In the genomic region with DNA sequence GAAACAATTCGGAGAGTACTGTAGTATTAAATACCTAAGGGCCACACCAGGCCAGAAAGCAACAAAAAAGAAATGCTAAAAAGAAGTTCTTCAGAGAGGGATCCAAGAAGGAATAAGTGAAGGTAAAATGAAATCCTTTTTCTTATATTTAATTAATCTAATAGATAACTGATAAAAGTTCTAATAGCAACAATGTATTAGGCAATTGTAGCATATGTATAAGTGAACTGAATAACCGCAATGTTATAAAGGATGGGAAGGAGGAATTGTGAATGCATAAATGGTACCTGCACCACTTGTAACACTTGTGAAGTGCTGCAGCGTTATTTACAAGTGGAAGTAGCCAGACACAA, we compare ENCODE assay signal across 8 cellular contexts. TPM values are rescaled to one million over a fixed set of nuclear protein-coding genes. Genes with fewer than 3 reads are reported as not detected.
DNase-seq lines count a peak whose midpoint lies in the region; ATAC-seq and TF ChIP-seq lines count a peak whose summit lies in the region.

No MANE protein-coding gene starts in this region.

- peak overlapping the region; percentile 68; the same call in 1 of the 2 replicates for H3K4me3 ChIP-seq in BLaER1
- peak overlapping the region; percentile 80; the same call in 1 of the 2 replicates for H3K4me3 ChIP-seq in GM12864 (ENCODE audit: low read depth, low read length)
- peak overlapping the region; percentile 61 to 73 for H3K4me3 ChIP-seq in muscle layer of duodenum (ENCODE audit: low read depth in 1 of 2, low read length in 2 of 2)

- H3K4me3 Mint-ChIP-seq in activated CD8-positive, alpha-beta T cell treated with anti-CD3 and anti-CD28 coated beads, Interleukin-2, amount 10 ng/mL, durations not matched to agents 7 days and 5 days: peak overlapping the region; percentile 89

- ATAC-seq in activated CD8-positive, alpha-beta T cell treated with anti-CD3 and anti-CD28 coated beads, Interleukin-2, amount 10 ng/mL, durations not matched to agents 7 days and 5 days: no peak
- no peak for ATAC-seq in GM19324 (IDR thresholded peaks at IDR 0.05; ENCODE audit: low FRiP score, unreplicated experiment)

- CTCF ChIA-PET in activated CD8-positive, alpha-beta T cell treated with anti-CD3 and anti-CD28 coated beads, Interleukin-2, amount 10 ng/mL, durations not matched to agents 7 days and 5 days (lab: Charles Lee): interaction anchor here (2.2 to 10.4 kb wide), 6 partner anchors 15 to 76 kb away, joined by 25 to 397 read pairs (median 127); a partner anchor contains a TSS

- peaks cover 19% of the 10 kb centered on the region for H3K36me3 Mint-ChIP-seq in activated CD8-positive, alpha-beta T cell treated with anti-CD3 and anti-CD28 coated beads, Interleukin-2, amount 10 ng/mL, durations not matched to agents 7 days and 5 days (ENCODE audit: low read depth)

- H3K27me3 ChIP-seq in BLaER1 (no peaks in the 10 kb centered on the region), muscle layer of duodenum (ENCODE audit: low read depth, low read length) (no peaks in the 10 kb centered on the region)

- H3K36me3 ChIP-seq in BLaER1 (no peaks in the 10 kb centered on the region), muscle layer of duodenum (ENCODE audit: control insufficient read depth in 1 of 2, insufficient read depth in 2 of 2, low read length in 2 of 2) (no peaks in the 10 kb centered on the region)

- H3K4me1 Mint-ChIP-seq in activated CD8-positive, alpha-beta T cell treated with anti-CD3 and anti-CD28 coated beads, Interleukin-2, amount 10 ng/mL, durations not matched to agents 7 days and 5 days (ENCODE audit: low read depth): peaks cover 62% of the 10 kb centered on the region

- H3K9me3 Mint-ChIP-seq in activated CD8-positive, alpha-beta T cell treated with anti-CD3 and anti-CD28 coated beads, Interleukin-2, amount 10 ng/mL, durations not matched to agents 7 days and 5 days (ENCODE audit: insufficient read depth): no peaks in the 10 kb centered on the region

- peak overlapping the region; percentile 88 for H3K27ac Mint-ChIP-seq in activated CD8-positive, alpha-beta T cell treated with anti-CD3 and anti-CD28 coated beads, Interleukin-2, amount 10 ng/mL, durations not matched to agents 7 days and 5 days

- H4K20me1 ChIP-seq in BLaER1: no peaks in the 10 kb centered on the region

- no peak for TF ChIP-seq CTCF in GM12864 (IDR thresholded peaks at IDR 0.05; ENCODE audit: low read depth, low read length, missing control alignments)

- peaks cover 35% of the 10 kb centered on the region for H3K4me1 ChIP-seq in BLaER1
- H3K4me1 ChIP-seq in muscle layer of duodenum (ENCODE audit: control insufficient read depth in 1 of 2, insufficient read depth in 2 of 2, low read length in 2 of 2): peaks cover 0 to 16% of the 10 kb centered on the region in 2 donors

- no peaks in the 10 kb centered on the region for H3K27me3 Mint-ChIP-seq in activated CD8-positive, alpha-beta T cell treated with anti-CD3 and anti-CD28 coated beads, Interleukin-2, amount 10 ng/mL, durations not matched to agents 7 days and 5 days (ENCODE audit: low read depth)

- POLR2A ChIA-PET in activated CD8-positive, alpha-beta T cell treated with anti-CD3 and anti-CD28 coated beads, Interleukin-2, amount 10 ng/mL, durations not matched to agents 7 days and 5 days (lab: Charles Lee): interaction anchor here (1.9 kb wide), 1 partner anchor 19 kb away, joined by 15 read pairs; no protein-coding TSS in a partner anchor

- H3K4me2 ChIP-seq in BLaER1: peak overlapping the region; percentile 82

- H3K27ac ChIP-seq in BLaER1: no peak overlapping the region
- H3K27ac ChIP-seq in muscle layer of duodenum (ENCODE audit: low read length): no peak overlapping the region

- H3K9me3 ChIP-seq in BLaER1 (peaks cover 5% of the 10 kb centered on the region; the same call in 1 of the 2 replicates), muscle layer of duodenum (ENCODE audit: control insufficient read depth in 1 of 2, low read length in 2 of 2) (no peaks in the 10 kb centered on the region)

- DNase-seq in GM12864 (ENCODE audit: low read depth) (no peak), superior temporal gyrus (ENCODE audit: extremely low spot score) (no peak), activated gamma-delta T cell (lab: John Stamatoyannopoulos, UW) (no peak)
- no peak for DNase-seq in activated CD8-positive, alpha-beta T cell treated with anti-CD3 and anti-CD28 coated beads, Interleukin-2, amount 10 ng/mL, durations not matched to agents 7 days and 5 days
- DNase-seq in stimulated activated CD4-positive, alpha-beta T cell treated with anti-CD3 and anti-CD28 coated beads, Interleukin-4, amount 100 ng/mL, for 1 hour: no peak

- H3K9ac ChIP-seq in BLaER1: no peak overlapping the region

RNA-seq across cellular contexts. Expression of a gene that starts 21.8 kb away (rescaled TPM):
- total RNA-seq in activated CD8-positive, alpha-beta T cell treated with anti-CD3 and anti-CD28 coated beads, Interleukin-2, amount 10 ng/mL, durations not matched to agents 7 days and 5 days: 1,000 to 10,000 TPM; 4,520 to 4,885 TPM

RNA-seq across cellular contexts. Expression of a gene that starts 43.7 kb away (rescaled TPM):
- 10 to 100 TPM; 88.9 to 92.5 TPM for total RNA-seq in activated CD8-positive, alpha-beta T cell treated with anti-CD3 and anti-CD28 coated beads, Interleukin-2, amount 10 ng/mL, durations not matched to agents 7 days and 5 days

RNA-seq across cellular contexts. Expression of a gene that starts 46.4 kb away (rescaled TPM):
- total RNA-seq in activated CD8-positive, alpha-beta T cell treated with anti-CD3 and anti-CD28 coated beads, Interleukin-2, amount 10 ng/mL, durations not matched to agents 7 days and 5 days: 10 to 100 TPM; 71.9 to 73.2 TPM
